In genomic region chr2:96768083-96768561, GRCh38 we compare ENCODE assay signal across 14 cellular contexts. TPM values are rescaled to one million over a fixed set of nuclear protein-coding genes. Genes with fewer than 3 reads are reported as not detected.
A peak's percentile ranks its signal among the peaks of the same experiment; 100 is the strongest.
DNase-seq lines count a peak whose midpoint lies in the region; ATAC-seq and TF ChIP-seq lines count a peak whose summit lies in the region.
"Had no signal": no experiment of that assay in that cellular context is flagged by ENCODE, and none has a peak within 500 bp of the region (broad histone marks: within the 10 kb centered on the region; RNA-seq: fewer than 3 reads in every experiment).

No MANE protein-coding gene starts in this region.

- no peaks in the 10 kb centered on the region for H3K9me3 Mint-ChIP-seq in naive thymus-derived CD4-positive, alpha-beta T cell

- peaks cover 0 to 19% (median 5%) of the 10 kb centered on the region in 11 experiments; a peak in 7 of 22 replicates for H3K36me3 ChIP-seq in BLaER1 treated with 17β-estradiol and CSF1 and Interleukin-3, amounts not matched to agents 10 nM and 100 nM
- H3K36me3 ChIP-seq in OCI-LY3 (replicated peaks; ENCODE audit: low read depth, low read length): no peaks in the 10 kb centered on the region
- peaks cover 0 to 8% (median 0%) of the 10 kb centered on the region in 3 experiments for H3K36me3 ChIP-seq in naive thymus-derived CD4-positive, alpha-beta T cell (ENCODE audit: control insufficient read depth in 2 of 3, insufficient read depth in 3 of 3, low read length in 3 of 3)
- H3K36me3 ChIP-seq: cardiac muscle cell had no signal

- peak overlapping the region in 2 of 9 donors; percentile 42 to 78 for H3K27ac Mint-ChIP-seq in naive thymus-derived CD4-positive, alpha-beta T cell

- H3K36me3 Mint-ChIP-seq in naive thymus-derived CD4-positive, alpha-beta T cell: peaks cover 0 to 8% (median 4%) of the 10 kb centered on the region in 5 donors

- peak; percentile 56 for ATAC-seq in GM19395 (IDR thresholded peaks at IDR 0.05; ENCODE audit: unreplicated experiment)
- ATAC-seq in naive thymus-derived CD4-positive, alpha-beta T cell: no peak
- no peak for ATAC-seq in GM18909 (IDR thresholded peaks at IDR 0.05; ENCODE audit: poor library complexity, unreplicated experiment)

- H3K79me2 ChIP-seq in OCI-LY3 (ENCODE audit: low read length): peaks cover 17% of the 10 kb centered on the region

- no peak overlapping the region for H3K27ac ChIP-seq in BLaER1 treated with 17β-estradiol and CSF1 and Interleukin-3, amounts not matched to agents 10 nM and 100 nM
- H3K27ac ChIP-seq in OCI-LY3 (ENCODE audit: low read length): no peak overlapping the region
- no peak overlapping the region for H3K27ac ChIP-seq in naive thymus-derived CD4-positive, alpha-beta T cell (ENCODE audit: low read depth, low read length)
- H3K27ac ChIP-seq: cardiac muscle cell had no signal

- CTCF ChIA-PET in naive thymus-derived CD4-positive, alpha-beta T cell (lab: Charles Lee): interaction anchor here (1.0 kb wide), 1 partner anchor 220 kb away, joined by 3 read pairs; no protein-coding TSS in a partner anchor

- no peak overlapping the region for H3K4me3 ChIP-seq in BLaER1 treated with 17β-estradiol and CSF1 and Interleukin-3, amounts not matched to agents 10 nM and 100 nM
- peak overlapping the region; percentile 56 for H3K4me3 ChIP-seq in OCI-LY3 (ENCODE audit: low read length)
- H3K4me3 ChIP-seq in naive thymus-derived CD4-positive, alpha-beta T cell (ENCODE audit: low read length): no peak overlapping the region
- H3K4me3 ChIP-seq: cardiac muscle cell had no signal

- no peak overlapping the region for H3K4me3 Mint-ChIP-seq in naive thymus-derived CD4-positive, alpha-beta T cell

- DNase-seq in kidney glomerular epithelial cell (lab: John Stamatoyannopoulos, UW): peak; percentile 29
- no peak for DNase-seq in NCI-H2171 (lab: John Stamatoyannopoulos, UW)
- no peak for DNase-seq in naive thymus-derived CD4-positive, alpha-beta T cell
- DNase-seq in stimulated activated CD4-positive, alpha-beta T cell treated with anti-CD3 and anti-CD28 coated beads, Interleukin-2, amount 100 ng/mL, for 48 hours: no peak
- DNase-seq: activated CD4-positive, alpha-beta T cell treated with anti-CD3 and anti-CD28 coated beads for 1 hour; activated effector memory CD4-positive, alpha-beta T cell treated with Interleukin-2 at 50 U/mL for 16 hours; DND-41; NCI-H2171 treated with DMSO at 0.1 percent for 48 hours; stimulated activated CD4-positive, alpha-beta T cell treated with anti-CD3 and anti-CD28 coated beads, Interleukin-12 subunit alpha, Interleukin-12 subunit beta, amount 100 ng/mL, for 4 hours had no signal

- H3K27me3 ChIP-seq in BLaER1 treated with 17β-estradiol and CSF1 and Interleukin-3, amounts not matched to agents 10 nM and 100 nM: no peaks in the 10 kb centered on the region
- H3K27me3 ChIP-seq in OCI-LY3 (ENCODE audit: low read depth, low read length): no peaks in the 10 kb centered on the region
- H3K27me3 ChIP-seq in naive thymus-derived CD4-positive, alpha-beta T cell (ENCODE audit: control insufficient read depth in 2 of 2, insufficient read depth in 2 of 2, low read length in 2 of 2): no peaks in the 10 kb centered on the region
- H3K27me3 ChIP-seq: cardiac muscle cell had no signal

- H3K27me3 Mint-ChIP-seq in naive thymus-derived CD4-positive, alpha-beta T cell: no peaks in the 10 kb centered on the region

- peaks cover 17 to 92% (median 43%) of the 10 kb centered on the region in 11 experiments; a peak in 20 of 22 replicates for H4K20me1 ChIP-seq in BLaER1 treated with 17β-estradiol and CSF1 and Interleukin-3, amounts not matched to agents 10 nM and 100 nM
- no peaks in the 10 kb centered on the region for H4K20me1 ChIP-seq in OCI-LY3 (ENCODE audit: insufficient read depth, low read length)

- intact Hi-C loops in naive thymus-derived CD4-positive, alpha-beta T cell (cut with micrococcal nuclease): loop anchor here (10.0 kb wide), 3 partner anchors 503 to 1227 kb away; partner anchors contain the start of genes CIAO1 (in 1 of the 2), COX5B (in 1 of the 2), TMEM127 (in 1 of the 2) and TMEM131 (in 1 of the 2)

- H3K4me1 Mint-ChIP-seq in naive thymus-derived CD4-positive, alpha-beta T cell: peaks cover 32 to 50% (median 48%) of the 10 kb centered on the region in 7 donors

- no peak overlapping the region for H2AFZ ChIP-seq in OCI-LY3 (ENCODE audit: low read depth, low read length)

- peak overlapping the region in 10 of 11 experiments; percentile 14 to 55 (median 42); a peak in 19 of 22 replicates for H3K4me2 ChIP-seq in BLaER1 treated with 17β-estradiol and CSF1 and Interleukin-3, amounts not matched to agents 10 nM and 100 nM
- peak overlapping the region; percentile 80 for H3K4me2 ChIP-seq in OCI-LY3 (ENCODE audit: low read length)

- POLR2A ChIA-PET in naive thymus-derived CD4-positive, alpha-beta T cell (lab: Charles Lee): no interaction called here

- TF ChIP-seq CTCF in OCI-LY3 (IDR thresholded peaks at IDR 0.05; ENCODE audit: low read depth, low read length): no peak

- H3K9me3 ChIP-seq in BLaER1 treated with 17β-estradiol and CSF1 and Interleukin-3, amounts not matched to agents 10 nM and 100 nM (replicated peaks in 1 of 11): no peaks in the 10 kb centered on the region
- no peaks in the 10 kb centered on the region for H3K9me3 ChIP-seq in OCI-LY3 (ENCODE audit: insufficient read depth, low read length)
- H3K9me3 ChIP-seq in naive thymus-derived CD4-positive, alpha-beta T cell (ENCODE audit: control insufficient read depth in 2 of 3, low read length in 3 of 3): no peaks in the 10 kb centered on the region

- 0 out of 22 replicates have a peak overlapping the region, but pooled peaks of 1 of the 11 experiments have one; percentile 3 for H3K9ac ChIP-seq in BLaER1 treated with 17β-estradiol and CSF1 and Interleukin-3, amounts not matched to agents 10 nM and 100 nM
- no peak overlapping the region for H3K9ac ChIP-seq in OCI-LY3 (ENCODE audit: low read length)

- H3K4me1 ChIP-seq in BLaER1 treated with 17β-estradiol and CSF1 and Interleukin-3, amounts not matched to agents 10 nM and 100 nM: peaks cover 43 to 85% (median 78%) of the 10 kb centered on the region in 10 experiments
- peaks cover 40% of the 10 kb centered on the region for H3K4me1 ChIP-seq in OCI-LY3 (ENCODE audit: low read length)
- H3K4me1 ChIP-seq in naive thymus-derived CD4-positive, alpha-beta T cell (ENCODE audit: control insufficient read depth in 2 of 2, insufficient read depth in 2 of 2, low read length in 2 of 2): peaks cover 18 to 23% of the 10 kb centered on the region in 2 donors

RNA-seq across cellular contexts. Expression of gene CNNM4, which starts 7.4 kb away (rescaled TPM):
- 1 to 10 TPM; 4.6 to 9.5 (median 5.5) TPM for total RNA-seq in naive thymus-derived CD4-positive, alpha-beta T cell
- polyA plus RNA-seq in naive thymus-derived CD4-positive, alpha-beta T cell: 1 to 10 TPM; 1.4 to 2.0 TPM

RNA-seq across cellular contexts. Expression of gene LMAN2L, which starts 28.3 kb away (rescaled TPM):
- 10 to 100 TPM in 2 of 5 experiments, 1 to 10 TPM in 3; 5.0 to 10.9 (median 9.2) TPM for total RNA-seq in naive thymus-derived CD4-positive, alpha-beta T cell
- polyA plus RNA-seq in naive thymus-derived CD4-positive, alpha-beta T cell: 10 to 100 TPM; 16.8 to 28.4 TPM

RNA-seq across cellular contexts. Expression of gene CNNM3, which starts 47.9 kb away (rescaled TPM):
- 10 to 100 TPM; 32.1 to 51.5 (median 44.6) TPM for total RNA-seq in naive thymus-derived CD4-positive, alpha-beta T cell
- polyA plus RNA-seq in naive thymus-derived CD4-positive, alpha-beta T cell: 1 to 10 TPM; 4.0 to 5.8 TPM
